12 cellular contexts compared by ENCODE assay signal in genomic region chr10:102773320-102773719, GRCh38. TPM values are rescaled to one million over a fixed set of nuclear protein-coding genes. Genes with fewer than 3 reads are reported as not detected.
A peak's percentile ranks its signal among the peaks of the same experiment; 100 is the strongest.
DNase-seq lines count a peak whose midpoint lies in the region; ATAC-seq and TF ChIP-seq lines count a peak whose summit lies in the region.
"Had no signal": no experiment of that assay in that cellular context is flagged by ENCODE, and none has a peak within 500 bp of the region (broad histone marks: within the 10 kb centered on the region; RNA-seq: fewer than 3 reads in every experiment).

No MANE protein-coding gene starts in this region.

- peak overlapping the region; percentile 82 for H3K27ac Mint-ChIP-seq in mesothelial cell of epicardium
- H3K27ac Mint-ChIP-seq: activated CD8-positive, alpha-beta memory T cell treated with anti-CD3 and anti-CD28 coated beads, Interleukin-2, amount 10 ng/mL, durations not matched to agents 7 days and 5 days; activated naive CD8-positive, alpha-beta T cell treated with anti-CD3 and anti-CD28 coated beads for 36 hours had no signal

- intact Hi-C loops in adrenal gland (cut with DNase I), result no loop called here

- no peaks in the 10 kb centered on the region for H3K27me3 Mint-ChIP-seq in mesothelial cell of epicardium (ENCODE audit: low read depth)
- H3K27me3 Mint-ChIP-seq: activated CD8-positive, alpha-beta memory T cell treated with anti-CD3 and anti-CD28 coated beads, Interleukin-2, amount 10 ng/mL, durations not matched to agents 7 days and 5 days; activated naive CD8-positive, alpha-beta T cell treated with anti-CD3 and anti-CD28 coated beads for 36 hours had no signal

- H3K9ac ChIP-seq in stomach smooth muscle (ENCODE audit: low read length in 2 of 2), result peak overlapping the region in 1 of 2 donors; percentile 96

- no peaks in the 10 kb centered on the region for H3K9me3 Mint-ChIP-seq in mesothelial cell of epicardium
- H3K9me3 Mint-ChIP-seq: activated naive CD8-positive, alpha-beta T cell treated with anti-CD3 and anti-CD28 coated beads for 36 hours had no signal

- no peak for TF ChIP-seq CTCF in adrenal gland (IDR thresholded peaks at IDR 0.05)
- TF ChIP-seq CTCF in mesothelial cell of epicardium (IDR thresholded peaks at IDR 0.05; ENCODE audit: unreplicated experiment), result no peak

- H3K4me1 ChIP-seq in adrenal gland (replicated peaks in 1 of 2) (peaks cover 78 to 95% of the 10 kb centered on the region in 2 donors), stomach smooth muscle (ENCODE audit: control insufficient read depth, insufficient read depth, low read length) (peaks cover 64% of the 10 kb centered on the region)

- WGBS in adrenal gland, 4 donors, result 10 to 23% (median 17%) methylated on average over 1 of the region's 1 CpG

- no peak overlapping the region for H3K4me3 Mint-ChIP-seq in mesothelial cell of epicardium
- H3K4me3 Mint-ChIP-seq: activated CD8-positive, alpha-beta memory T cell treated with anti-CD3 and anti-CD28 coated beads, Interleukin-2, amount 10 ng/mL, durations not matched to agents 7 days and 5 days; activated naive CD8-positive, alpha-beta T cell treated with anti-CD3 and anti-CD28 coated beads for 36 hours had no signal

- H3K4me3 ChIP-seq in adrenal gland, result no peak overlapping the region
- H3K4me3 ChIP-seq in stomach smooth muscle (ENCODE audit: low read length in 2 of 2), result no peak overlapping the region

- no peaks in the 10 kb centered on the region for H3K9me3 ChIP-seq in adrenal gland (replicated peaks in 1 of 3)
- no peaks in the 10 kb centered on the region for H3K9me3 ChIP-seq in stomach smooth muscle (ENCODE audit: control insufficient read depth in 2 of 2, low read length in 2 of 2)

- H3K36me3 Mint-ChIP-seq in mesothelial cell of epicardium, result no peaks in the 10 kb centered on the region

- H3K27me3 ChIP-seq in adrenal gland (no peaks in the 10 kb centered on the region), stomach smooth muscle (ENCODE audit: control insufficient read depth in 1 of 2, insufficient read depth in 2 of 2, low read length in 2 of 2) (no peaks in the 10 kb centered on the region)

- DNase-seq in HCEC 1CT, result peak; percentile 22
- DNase-seq in adrenal gland, result no peak
- DNase-seq in mesothelial cell of epicardium (ENCODE audit: low spot score in 2 of 2, unreplicated experiment in 2 of 2), result no peak
- no peak for DNase-seq in kidney glomerular epithelial cell (lab: John Stamatoyannopoulos, UW)
- DNase-seq in amygdala (lab: John Stamatoyannopoulos, UW), result no peak
- DNase-seq: NCI-H146, NCI-H69 had no signal

- H3K27ac ChIP-seq in adrenal gland (peak overlapping the region; percentile 11 to 96 (median 92)), stomach smooth muscle (ENCODE audit: low read length) (peak overlapping the region; percentile 99)

- ATAC-seq in HG02642 (IDR thresholded peaks at IDR 0.05; ENCODE audit: poor library complexity, unreplicated experiment), result no peak
- ATAC-seq: HepG2 had no signal

- TF ChIP-seq POLR2A in adrenal gland (IDR thresholded peaks at IDR 0.05), result no peak

- H3K4me1 Mint-ChIP-seq in mesothelial cell of epicardium, result peaks cover 71% of the 10 kb centered on the region

- H3K36me3 ChIP-seq in adrenal gland (replicated peaks in 1 of 2) (no peaks in the 10 kb centered on the region), stomach smooth muscle (ENCODE audit: control insufficient read depth in 2 of 2, insufficient read depth in 2 of 2, low read length in 2 of 2) (no peaks in the 10 kb centered on the region)

RNA-seq across cellular contexts. Expression of gene WBP1L, which starts 29.6 kb away (rescaled TPM):
- total RNA-seq in adrenal gland, result 100 to 1,000 TPM in 7 of 8 donors, 10 to 100 TPM in 1; 77.4 to 231 (median 120) TPM
- 10 to 100 TPM; 38.5 to 48.5 (median 46.7) TPM for polyA plus RNA-seq in adrenal gland
- total RNA-seq in mesothelial cell of epicardium, result 56.3 to 56.7 TPM (median 56.3 TPM) in 3 replicates

RNA-seq across cellular contexts. Expression of gene SFXN2, which starts 58.9 kb away (rescaled TPM):
- total RNA-seq in adrenal gland (10 to 100 TPM in 2 of 8 donors, 1 to 10 TPM in 5, under 1 TPM in 1; 0.91 to 12.2 (median 6.4) TPM), mesothelial cell of epicardium (33.3 to 36.8 TPM (median 34.9 TPM) in 3 replicates)
- 1 to 10 TPM; 3.7 to 4.4 (median 4.1) TPM for polyA plus RNA-seq in adrenal gland

RNA-seq across cellular contexts. Expression of gene ARL3, which starts 59.1 kb away (rescaled TPM):
- total RNA-seq in adrenal gland (10 to 100 TPM in 3 of 8 donors, 1 to 10 TPM in 5; 4.8 to 13.2 (median 7.9) TPM), mesothelial cell of epicardium (13.0 to 13.9 TPM (median 13.7 TPM) in 3 replicates)
- polyA plus RNA-seq in adrenal gland, result 10 to 100 TPM in 1 of 3 donors, 1 to 10 TPM in 2; 6.4 to 20.5 (median 7.6) TPM
